Comparison of ENCODE assay signal across 24 cellular contexts in the genomic region with DNA sequence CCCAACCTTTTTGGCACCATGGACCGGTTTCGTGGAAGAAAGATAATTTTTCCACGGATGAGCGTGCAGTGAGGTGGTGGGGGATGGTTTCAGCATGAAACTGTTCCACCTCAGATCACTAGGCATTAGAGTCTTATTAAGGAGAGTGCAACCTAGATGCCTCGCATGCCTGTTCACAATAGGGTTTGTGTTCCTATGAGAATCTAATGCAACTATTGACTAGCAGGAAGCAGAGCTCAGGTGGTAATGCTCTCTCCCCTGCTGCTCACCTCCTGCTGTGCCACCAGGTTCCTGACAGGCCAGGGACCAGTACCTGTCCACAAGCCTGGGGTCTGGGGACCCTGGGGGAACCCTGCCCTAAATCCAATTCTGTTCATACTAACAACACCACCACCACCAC.
DNase-seq lines count a peak whose midpoint lies in the region; ATAC-seq and TF ChIP-seq lines count a peak whose summit lies in the region.
"Had no signal": no experiment of that assay in that cellular context is flagged by ENCODE, and none has a peak within 500 bp of the region (broad histone marks: within the 10 kb centered on the region; RNA-seq: fewer than 3 reads in every experiment).

No MANE protein-coding gene starts in this region.

- ATAC-seq in HG03159 (IDR thresholded peaks at IDR 0.05; ENCODE audit: unreplicated experiment) = no peak
- ATAC-seq: GM12878 had no signal

- H3K27ac ChIP-seq in endodermal cell (ENCODE audit: low read depth, low read length) = no peak overlapping the region
- no peak overlapping the region for H3K27ac ChIP-seq in neural progenitor cell
- H3K27ac ChIP-seq in tibial artery = no peak overlapping the region
- H3K27ac ChIP-seq in adrenal gland = no peak overlapping the region
- H3K27ac ChIP-seq: BLaER1 had no signal

- H3K9ac ChIP-seq in endodermal cell (ENCODE audit: extremely low read depth, low read length, poor library complexity, severe bottlenecking) (no peak overlapping the region), neural progenitor cell (no peak overlapping the region)
- H3K9ac ChIP-seq: BLaER1 had no signal

- H2AFZ ChIP-seq in neural progenitor cell (replicated peaks) = peak overlapping the region; percentile 2

- DNase-seq in endodermal cell = peak; percentile 45
- no peak for DNase-seq in neural progenitor cell (ENCODE audit: low spot score)
- DNase-seq in tibial artery = no peak
- no peak for DNase-seq in adrenal gland
- DNase-seq: 8988T; ACHN; BE2C; C1 segment of cervical spinal cord; CD4-positive, alpha-beta memory T cell; CD4-positive, CD25-positive, alpha-beta regulatory T cell; CD8-positive, alpha-beta memory T cell; COR-L47; DMS 273 treated with DMSO at 0.1 percent for 48 hours; DMS153; DMS53; DMS79; DND-41; EL; GDM1 had no signal

- H3K4me3 ChIP-seq in endodermal cell (ENCODE audit: low read length) (no peak overlapping the region), neural progenitor cell (no peak overlapping the region), tibial artery (no peak overlapping the region), adrenal gland (no peak overlapping the region)
- H3K4me3 ChIP-seq: BLaER1, GM12878 had no signal

- H3K9me3 Mint-ChIP-seq in endodermal cell = no peaks in the 10 kb centered on the region
- no peaks in the 10 kb centered on the region for H3K9me3 Mint-ChIP-seq in neural progenitor cell
- H3K9me3 Mint-ChIP-seq: CD4-positive, alpha-beta memory T cell; CD8-positive, alpha-beta memory T cell had no signal

- WGBS in endodermal cell (ENCODE audit: insufficient coverage in 1 of 2, insufficient read length in 1 of 2), 2 experiments = 98% methylated on average over 5 of the region's 5 CpGs; no CpG with 5 or more reads in 1 of the 2 experiments
- WGBS in adrenal gland, 4 donors = 81 to 89% (median 87%) methylated on average over 5 of the region's 5 CpGs

- H3K27me3 ChIP-seq in endodermal cell (ENCODE audit: control insufficient read depth, insufficient read depth, low read length, poor library complexity, severe bottlenecking) (peaks cover 14% of the 10 kb centered on the region), neural progenitor cell (no peaks in the 10 kb centered on the region), tibial artery (no peaks in the 10 kb centered on the region), adrenal gland (no peaks in the 10 kb centered on the region)
- H3K27me3 ChIP-seq: BE2C, BLaER1 had no signal

- no peak for TF ChIP-seq RAD21 in Ishikawa (IDR thresholded peaks at IDR 0.05; ENCODE audit: low read depth)

- intact Hi-C loops in tibial artery (cut with DNase I; ENCODE audit: low total_unique reads) = no loop called here
- intact Hi-C loops in adrenal gland (cut with DNase I) = no loop called here

- H3K4me2 ChIP-seq in neural progenitor cell = no peak overlapping the region
- H3K4me2 ChIP-seq: BLaER1 had no signal

- H3K36me3 Mint-ChIP-seq in endodermal cell (ENCODE audit: low read depth) = no peaks in the 10 kb centered on the region
- no peaks in the 10 kb centered on the region for H3K36me3 Mint-ChIP-seq in neural progenitor cell
- H3K36me3 Mint-ChIP-seq: CD14-positive monocyte; CD4-positive, alpha-beta memory T cell; CD4-positive, CD25-positive, alpha-beta regulatory T cell; CD8-positive, alpha-beta memory T cell had no signal

- H3K4me3 Mint-ChIP-seq in endodermal cell = no peak overlapping the region
- H3K4me3 Mint-ChIP-seq in neural progenitor cell = no peak overlapping the region
- H3K4me3 Mint-ChIP-seq: CD14-positive monocyte; CD4-positive, alpha-beta memory T cell; CD4-positive, CD25-positive, alpha-beta regulatory T cell; CD8-positive, alpha-beta memory T cell had no signal

- H3K27ac Mint-ChIP-seq in endodermal cell = no peak overlapping the region
- H3K27ac Mint-ChIP-seq in neural progenitor cell = no peak overlapping the region
- H3K27ac Mint-ChIP-seq: CD14-positive monocyte; CD4-positive, alpha-beta memory T cell; CD4-positive, CD25-positive, alpha-beta regulatory T cell; CD8-positive, alpha-beta memory T cell had no signal

- no peaks in the 10 kb centered on the region for H3K36me3 ChIP-seq in endodermal cell (ENCODE audit: control insufficient read depth, insufficient read depth, low read length)
- H3K36me3 ChIP-seq in neural progenitor cell = no peaks in the 10 kb centered on the region
- no peaks in the 10 kb centered on the region for H3K36me3 ChIP-seq in tibial artery
- no peaks in the 10 kb centered on the region for H3K36me3 ChIP-seq in adrenal gland (replicated peaks in 1 of 2)
- H3K36me3 ChIP-seq: BE2C, BLaER1 had no signal

- peaks cover 21% of the 10 kb centered on the region for H3K27me3 Mint-ChIP-seq in endodermal cell (ENCODE audit: insufficient read depth)
- no peaks in the 10 kb centered on the region for H3K27me3 Mint-ChIP-seq in neural progenitor cell (ENCODE audit: insufficient read depth, low read depth)

- H3K9me3 ChIP-seq in endodermal cell (ENCODE audit: control insufficient read depth, low read length) (peaks cover 9% of the 10 kb centered on the region), neural progenitor cell (ENCODE audit: low read depth) (no peaks in the 10 kb centered on the region), tibial artery (no peaks in the 10 kb centered on the region), adrenal gland (replicated peaks in 1 of 3) (peaks cover 0 to 5% (median 0%) of the 10 kb centered on the region in 3 donors)
- H3K9me3 ChIP-seq: BE2C, BLaER1 had no signal

- H4K20me1 ChIP-seq in neural progenitor cell (ENCODE audit: low read depth) = no peaks in the 10 kb centered on the region
- H4K20me1 ChIP-seq: BLaER1 had no signal

- no peaks in the 10 kb centered on the region for H3K4me1 ChIP-seq in endodermal cell (ENCODE audit: control insufficient read depth, insufficient read depth, low read length)
- H3K4me1 ChIP-seq in neural progenitor cell = no peaks in the 10 kb centered on the region
- no peaks in the 10 kb centered on the region for H3K4me1 ChIP-seq in tibial artery
- H3K4me1 ChIP-seq in adrenal gland (replicated peaks in 1 of 2) = no peaks in the 10 kb centered on the region
- H3K4me1 ChIP-seq: BE2C, BLaER1 had no signal

- TF ChIP-seq EP300 in Ishikawa (IDR thresholded peaks at IDR 0.05; ENCODE audit: borderline replicate concordance) = peak; percentile 72

- no peak for TF ChIP-seq POLR2A in adrenal gland (IDR thresholded peaks at IDR 0.05)

- TF ChIP-seq CTCF in endodermal cell (conservative IDR thresholded peaks at IDR 0.05) (no peak), neural progenitor cell (IDR thresholded peaks at IDR 0.05) (no peak), tibial artery (IDR thresholded peaks at IDR 0.05) (no peak), adrenal gland (IDR thresholded peaks at IDR 0.05) (no peak)

- H3K79me2 ChIP-seq in neural progenitor cell (ENCODE audit: low read depth) = no peaks in the 10 kb centered on the region

- H3F3A ChIP-seq in neural progenitor cell (ENCODE audit: low read depth) = no peaks in the 10 kb centered on the region

- H3K4me1 Mint-ChIP-seq in endodermal cell (peaks cover 20% of the 10 kb centered on the region), neural progenitor cell (no peaks in the 10 kb centered on the region)
- H3K4me1 Mint-ChIP-seq: CD14-positive monocyte; CD4-positive, alpha-beta memory T cell; CD4-positive, CD25-positive, alpha-beta regulatory T cell; CD8-positive, alpha-beta memory T cell had no signal

TF ChIP-seq in Ishikawa, 13 proteins besides CTCF, POLR2A, EP300 and RAD21:
- TF ChIP-seq TCF12 (IDR thresholded peaks at IDR 0.05; ENCODE audit: low read depth) = peak; percentile 67
- 0 out of 2 replicates have a peak, but pooled peaks have one; percentile 34 for TF ChIP-seq FOXM1 (IDR thresholded peaks at IDR 0.05; ENCODE audit: borderline replicate concordance, low read depth)
- TF ChIP-seq, protein P1, sequence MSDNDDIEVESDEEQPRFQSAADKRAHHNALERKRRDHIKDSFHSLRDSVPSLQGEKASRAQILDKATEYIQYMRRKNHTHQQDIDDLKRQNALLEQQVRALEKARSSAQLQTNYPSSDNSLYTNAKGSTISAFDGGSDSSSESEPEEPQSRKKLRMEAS (IDR thresholded peaks at IDR 0.05) = no peak
- peak; percentile 75 for TF ChIP-seq TEAD4 (IDR thresholded peaks at IDR 0.05)
- TF ChIP-seq, protein P2, sequence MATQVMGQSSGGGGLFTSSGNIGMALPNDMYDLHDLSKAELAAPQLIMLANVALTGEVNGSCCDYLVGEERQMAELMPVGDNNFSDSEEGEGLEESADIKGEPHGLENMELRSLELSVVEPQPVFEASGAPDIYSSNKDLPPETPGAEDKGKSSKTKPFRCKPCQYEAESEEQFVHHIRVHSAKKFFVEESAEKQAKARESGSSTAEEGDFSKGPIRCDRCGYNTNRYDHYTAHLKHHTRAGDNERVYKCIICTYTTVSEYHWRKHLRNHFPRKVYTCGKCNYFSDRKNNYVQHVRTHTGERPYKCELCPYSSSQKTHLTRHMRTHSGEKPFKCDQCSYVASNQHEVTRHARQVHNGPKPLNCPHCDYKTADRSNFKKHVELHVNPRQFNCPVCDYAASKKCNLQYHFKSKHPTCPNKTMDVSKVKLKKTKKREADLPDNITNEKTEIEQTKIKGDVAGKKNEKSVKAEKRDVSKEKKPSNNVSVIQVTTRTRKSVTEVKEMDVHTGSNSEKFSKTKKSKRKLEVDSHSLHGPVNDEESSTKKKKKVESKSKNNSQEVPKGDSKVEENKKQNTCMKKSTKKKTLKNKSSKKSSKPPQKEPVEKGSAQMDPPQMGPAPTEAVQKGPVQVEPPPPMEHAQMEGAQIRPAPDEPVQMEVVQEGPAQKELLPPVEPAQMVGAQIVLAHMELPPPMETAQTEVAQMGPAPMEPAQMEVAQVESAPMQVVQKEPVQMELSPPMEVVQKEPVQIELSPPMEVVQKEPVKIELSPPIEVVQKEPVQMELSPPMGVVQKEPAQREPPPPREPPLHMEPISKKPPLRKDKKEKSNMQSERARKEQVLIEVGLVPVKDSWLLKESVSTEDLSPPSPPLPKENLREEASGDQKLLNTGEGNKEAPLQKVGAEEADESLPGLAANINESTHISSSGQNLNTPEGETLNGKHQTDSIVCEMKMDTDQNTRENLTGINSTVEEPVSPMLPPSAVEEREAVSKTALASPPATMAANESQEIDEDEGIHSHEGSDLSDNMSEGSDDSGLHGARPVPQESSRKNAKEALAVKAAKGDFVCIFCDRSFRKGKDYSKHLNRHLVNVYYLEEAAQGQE (IDR thresholded peaks at IDR 0.05; ENCODE audit: low read depth) = no peak
- 0 out of 2 replicates have a peak, but pooled peaks have one; percentile 25 for TF ChIP-seq ZBTB7A (IDR thresholded peaks at IDR 0.05; ENCODE audit: low read depth)
- 0 out of 2 replicates have a peak, but pooled peaks have one; percentile 22 for TF ChIP-seq NFIC (IDR thresholded peaks at IDR 0.05)
